ENCODE assay signal across 1 cellular context in the genomic region with DNA sequence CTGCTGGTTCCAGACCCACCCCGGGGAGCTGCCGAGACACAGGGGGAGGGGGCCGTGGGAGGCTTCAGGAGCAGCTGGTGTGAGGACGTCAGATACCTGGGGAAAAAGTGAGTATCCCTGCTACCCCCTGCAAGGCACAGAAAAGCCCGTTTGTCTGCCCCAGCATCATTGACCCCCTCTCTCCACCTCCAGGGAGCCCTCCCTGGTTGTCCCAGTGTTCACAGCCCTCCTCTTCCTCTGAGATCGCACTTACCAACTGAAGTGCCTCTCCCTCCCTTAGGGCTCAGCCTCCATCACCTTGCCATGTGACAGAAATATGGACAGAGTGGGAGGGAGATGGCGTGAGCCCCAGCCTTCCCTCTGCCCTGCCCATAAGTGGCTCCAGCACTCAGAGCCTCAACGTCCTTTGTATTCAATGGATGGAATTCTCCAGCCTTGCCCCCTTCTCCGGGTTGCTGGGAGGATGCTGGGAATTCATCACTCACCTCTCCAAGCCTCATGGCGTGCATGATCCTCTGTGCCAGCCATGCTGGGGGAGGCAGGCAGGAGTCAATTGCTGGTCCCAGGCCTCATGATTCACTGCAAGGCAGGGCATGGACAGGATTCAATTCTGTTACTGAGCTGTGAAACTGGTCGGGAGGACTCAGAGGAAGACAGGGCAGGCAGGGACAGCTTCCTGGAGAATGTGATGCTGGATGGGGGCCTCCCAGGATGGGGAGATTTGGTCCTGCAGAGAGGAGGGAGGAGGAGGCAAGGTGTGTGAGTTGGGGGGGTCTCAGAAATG.
TF ChIP-seq lines count a peak whose summit lies in the region.

No MANE protein-coding gene starts in this region.

TF ChIP-seq in H1, 55 proteins besides CTCF, POLR2A, EP300 and RAD21:
- TF ChIP-seq CREB1 (IDR thresholded peaks at IDR 0.05): no peak
- no peak for TF ChIP-seq TEAD4 (IDR thresholded peaks at IDR 0.05; ENCODE audit: low read depth, low read length)
- TF ChIP-seq KDM5A (IDR thresholded peaks at IDR 0.05; ENCODE audit: low read length): no peak
- TF ChIP-seq EZH2 (IDR thresholded peaks at IDR 0.05; ENCODE audit: low read depth, low read length, severe bottlenecking): no peak
- no peak for TF ChIP-seq BACH1 (IDR thresholded peaks at IDR 0.05; ENCODE audit: low read length)
- no peak for TF ChIP-seq SP2 (IDR thresholded peaks at IDR 0.05; ENCODE audit: low read length)
- no peak for TF ChIP-seq POLR2AphosphoS5 (IDR thresholded peaks at IDR 0.05; ENCODE audit: low read depth, low read length)
- no peak for TF ChIP-seq NANOG (IDR thresholded peaks at IDR 0.05; ENCODE audit: insufficient read depth, low read depth, low read length, poor library complexity, severe bottlenecking)
- TF ChIP-seq TCF12 (IDR thresholded peaks at IDR 0.05; ENCODE audit: low read depth, low read length): no peak
- TF ChIP-seq JUND (IDR thresholded peaks at IDR 0.05; ENCODE audit: low read length): no peak
- TF ChIP-seq SUZ12 (IDR thresholded peaks at IDR 0.05; ENCODE audit: low read length): no peak
